ENCODE assay signal across 8 cellular contexts in genomic region chr11:33742249-33742851, GRCh38. TPM values are rescaled to one million over a fixed set of nuclear protein-coding genes. Genes with fewer than 3 reads are reported as not detected.
DNase-seq lines count a peak whose midpoint lies in the region; ATAC-seq and TF ChIP-seq lines count a peak whose summit lies in the region.

No MANE protein-coding gene starts in this region.

- no peaks in the 10 kb centered on the region for H3K9me3 ChIP-seq in A673 (ENCODE audit: low read depth, low read length, poor library complexity, severe bottlenecking)

- H3K4me1 ChIP-seq in A673 (ENCODE audit: insufficient read depth, low read length, poor library complexity, severe bottlenecking): no peaks in the 10 kb centered on the region

- no TSS peak for BruUV-seq in A673 (replicated peaks; lab: Mats Ljungman, UMichigan)

- DNase-seq in A673 (ENCODE audit: low spot score): peak; percentile 62
- DNase-seq in RPMI8226: peak; percentile 4
- peak; percentile 41 for DNase-seq in germinal center (ENCODE audit: low spot score)
- peak; percentile 65 for DNase-seq in superior temporal gyrus (ENCODE audit: extremely low spot score)
- no peak for DNase-seq in NCI-H2029 (lab: John Stamatoyannopoulos, UW)
- DNase-seq in glomerular visceral epithelial cell (ENCODE audit: extremely low spot score): no peak
- DNase-seq in GM19240 (ENCODE audit: insufficient read length, low spot score): no peak

- ATAC-seq in GM18867 (IDR thresholded peaks at IDR 0.05; ENCODE audit: unreplicated experiment): peak; percentile 47

- CTCF ChIA-PET in A673 (lab: Charles Lee): interaction anchor here (0.6 to 1.7 kb wide), 28 partner anchors 9 to 933 kb away, joined by 3 to 32 read pairs (median 4); partner anchors contain the start of genes C11orf91 and QSER1

- TF ChIP-seq CTCF in A673 (conservative IDR thresholded peaks at IDR 0.05; ENCODE audit: low read depth, low read length): peak; percentile 87

- intact Hi-C loops in A673 (cut with micrococcal nuclease; ENCODE audit: unreplicated experiment): loop anchor here (2.0 kb wide), 1 partner anchor 200 kb away; no protein-coding TSS in a partner anchor

- no peaks in the 10 kb centered on the region for H3K27me3 ChIP-seq in A673 (replicated peaks; ENCODE audit: insufficient read depth, low read depth, low read length, poor library complexity)

- POLR2A ChIA-PET in A673 (lab: Charles Lee; ENCODE audit: low non-redundant PET): interaction anchor here (1.0 kb wide), 1 partner anchor 12 kb away, joined by 8 read pairs; no protein-coding TSS in a partner anchor

- no peak overlapping the region for H3K4me3 ChIP-seq in A673 (ENCODE audit: low read depth, low read length, poor library complexity, severe bottlenecking)

- no peak overlapping the region for H3K27ac ChIP-seq in A673 (ENCODE audit: low read depth, low read length, poor library complexity, severe bottlenecking)

- peaks cover 12% of the 10 kb centered on the region for H3K36me3 ChIP-seq in A673 (ENCODE audit: insufficient read depth, low read length, poor library complexity, severe bottlenecking)

RNA-seq across cellular contexts. Expression of gene CD59, which starts 6.1 kb away (rescaled TPM):
- total RNA-seq in A673 (2021): 193 and 204 TPM in 2 replicates

RNA-seq across cellular contexts. Expression of gene FBXO3, which starts 32.0 kb away (rescaled TPM):
- total RNA-seq in A673 (2021): 59.2 and 64.6 TPM in 2 replicates

RNA-seq across cellular contexts. Expression of gene C11orf91, which starts 41.7 kb away (rescaled TPM):
- total RNA-seq in A673 (2021): not detected in 2 replicates

Comparison
In these comparisons a context has a peak if more than half of its experiments do, and no peak if none do; other contexts are left out.
1. DNase-seq: peak in A673 (single experiment), RPMI8226 (single experiment), germinal center (single experiment) and superior temporal gyrus (single experiment); none in NCI-H2029 (single experiment), glomerular visceral epithelial cell (single experiment) and GM19240 (single experiment).